In the genomic region with DNA sequence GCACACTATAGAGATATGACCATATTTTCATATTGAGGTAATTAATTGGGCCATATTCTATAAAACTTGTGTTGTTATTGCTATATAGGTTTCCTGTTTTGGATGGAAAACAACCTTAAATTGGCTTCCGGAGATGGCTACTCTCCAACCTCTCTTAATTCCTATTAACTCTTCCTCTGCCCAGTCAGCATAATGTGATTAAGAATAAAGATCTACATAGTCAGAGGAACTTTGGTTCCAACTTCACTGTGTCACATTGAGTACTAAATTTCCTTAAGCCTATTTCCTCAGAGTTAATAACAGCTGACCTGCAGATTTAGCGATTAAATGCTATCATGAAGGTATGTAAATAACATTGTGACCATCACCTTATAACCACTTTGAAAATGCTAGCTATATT, we compare ENCODE assay signal across 24 cellular contexts.
DNase-seq lines count a peak whose midpoint lies in the region; ATAC-seq, FAIRE-seq and TF ChIP-seq lines count a peak whose summit lies in the region.
"Had no signal": no experiment of that assay in that cellular context is flagged by ENCODE, and none has a peak within 500 bp of the region (broad histone marks: within the 10 kb centered on the region; RNA-seq: fewer than 3 reads in every experiment).

No MANE protein-coding gene starts in this region.

- H3K4me1 Mint-ChIP-seq in natural killer cell treated with Interleukin-12 subunit alpha and Interleukin-12 subunit beta and Interleukin-15 and Interleukin-18, amount 100 ng/mL, for 72 hours (ENCODE audit: low read depth in 2 of 2), result no peaks in the 10 kb centered on the region
- H3K4me1 Mint-ChIP-seq: CD14-positive monocyte; CD4-positive, alpha-beta memory T cell; CD4-positive, CD25-positive, alpha-beta regulatory T cell; CD8-positive, alpha-beta memory T cell had no signal

- H3K9me3 ChIP-seq in A549, result no peaks in the 10 kb centered on the region
- no peaks in the 10 kb centered on the region for H3K9me3 ChIP-seq in IMR-90 (ENCODE audit: control insufficient read depth, insufficient read depth, low read length)
- H3K9me3 ChIP-seq: BE2C, BLaER1 had no signal

- H3K4me1 ChIP-seq in A549, result peaks cover 4% of the 10 kb centered on the region; the same call in 2 of the 3 replicates
- H3K4me1 ChIP-seq in IMR-90 (ENCODE audit: control insufficient read depth, insufficient read depth, low read length), result no peaks in the 10 kb centered on the region; the same call in 1 of the 2 replicates
- H3K4me1 ChIP-seq: BE2C, BLaER1 had no signal

- ATAC-seq in A549, result no peak
- no peak for ATAC-seq in IMR-90 (ENCODE audit: low read depth)
- ATAC-seq in natural killer cell treated with Interleukin-12 subunit alpha and Interleukin-12 subunit beta and Interleukin-15 and Interleukin-18, amount 100 ng/mL, for 72 hours, result no peak
- ATAC-seq: GM12878 had no signal

- H3K9me1 ChIP-seq in IMR-90 (ENCODE audit: insufficient read depth, low read length), result no peaks in the 10 kb centered on the region

- no peak overlapping the region for H3K23ac ChIP-seq in IMR-90 (ENCODE audit: low read depth, low read length)

- no peak overlapping the region for H4K5ac ChIP-seq in IMR-90 (ENCODE audit: low read depth, low read length)

- POLR2A ChIA-PET in A549 (lab: Yijun Ruan, JAX) (no interaction called here), IMR-90 (lab: Charles Lee; ENCODE audit: unreplicated experiment) (no interaction called here)

- DNase-seq in A549 (ENCODE audit: low read depth in 1 of 2, low spot score in 1 of 2) (no peak), IMR-90 (no peak), NCI-H82 treated with DMSO at 0.1 percent for 48 hours (lab: John Stamatoyannopoulos, UW; ENCODE audit: unreplicated experiment) (peak; percentile 45), 8988T (no peak)
- DNase-seq in natural killer cell treated with Interleukin-12 subunit alpha and Interleukin-12 subunit beta and Interleukin-15 and Interleukin-18, amount 100 ng/mL, for 72 hours (ENCODE audit: low spot score), result no peak
- DNase-seq: ACHN; BE2C; C1 segment of cervical spinal cord; CD4-positive, alpha-beta memory T cell; CD4-positive, CD25-positive, alpha-beta regulatory T cell; CD8-positive, alpha-beta memory T cell; COR-L47; DMS 273 treated with DMSO at 0.1 percent for 48 hours; DMS153; DMS53; DMS79; DND-41; EL; GDM1 had no signal

- H3K79me1 ChIP-seq in IMR-90 (ENCODE audit: low read depth in 1 of 2, low read length in 2 of 2), result peaks cover 24 to 55% of the 10 kb centered on the region in 2 experiments; a peak in 3 of 4 replicates

- no peak overlapping the region for H4K8ac ChIP-seq in IMR-90 (ENCODE audit: low read depth in 2 of 2, low read length in 2 of 2)

- H3K4me3 Mint-ChIP-seq in natural killer cell treated with Interleukin-12 subunit alpha and Interleukin-12 subunit beta and Interleukin-15 and Interleukin-18, amount 100 ng/mL, for 72 hours, result no peak overlapping the region
- H3K4me3 Mint-ChIP-seq: CD14-positive monocyte; CD4-positive, alpha-beta memory T cell; CD4-positive, CD25-positive, alpha-beta regulatory T cell; CD8-positive, alpha-beta memory T cell had no signal

- H4K91ac ChIP-seq in IMR-90 (ENCODE audit: insufficient read depth, low read depth, low read length), result no peak overlapping the region

- H3K14ac ChIP-seq in IMR-90 (replicated peaks; ENCODE audit: low read depth, low read length), result no peak overlapping the region

- H3K4ac ChIP-seq in IMR-90 (ENCODE audit: low read depth, low read length), result no peak overlapping the region

- no peak overlapping the region for H2BK15ac ChIP-seq in IMR-90 (ENCODE audit: low read depth, low read length)

- no peak overlapping the region for H2AK9ac ChIP-seq in IMR-90 (replicated peaks; ENCODE audit: low read depth, low read length, poor library complexity)

- no peak overlapping the region for H2AK5ac ChIP-seq in IMR-90 (ENCODE audit: low read depth, low read length)

- CTCF ChIA-PET in A549 (lab: Yijun Ruan, JAX) (no interaction called here), IMR-90 (lab: Yijun Ruan, JAX) (no interaction called here)

- TF ChIP-seq POLR2A in A549 (IDR thresholded peaks at IDR 0.05; ENCODE audit: low read length), result no peak
- TF ChIP-seq POLR2A in IMR-90 (IDR thresholded peaks at IDR 0.05; ENCODE audit: low read depth, low read length), result no peak

- H2AFZ ChIP-seq in IMR-90 (replicated peaks; ENCODE audit: low read length, poor library complexity), result no peak overlapping the region

- H3K4me2 ChIP-seq in A549, result no peak overlapping the region
- H3K4me2 ChIP-seq in IMR-90 (ENCODE audit: low read depth, low read length), result no peak overlapping the region
- H3K4me2 ChIP-seq: BLaER1 had no signal

- H3K9ac ChIP-seq in IMR-90 (ENCODE audit: low read depth, low read length), result no peak overlapping the region
- H3K9ac ChIP-seq: BLaER1 had no signal

- dilution Hi-C loops in IMR-90 (cut with HindIII; ENCODE audit: low sequenced_read_pairs, unreplicated experiment), result no loop called here

- 95% methylated on average over 2 of the region's 2 CpGs for WGBS in A549 (ENCODE audit: missing lambda C conversion rate)
- no CpG with 5 or more reads among the region's 2 CpGs for WGBS in IMR-90 (ENCODE audit: extremely low coverage in 2 of 2, insufficient read length in 1 of 2), 2 experiments

- H2BK5ac ChIP-seq in IMR-90 (ENCODE audit: low read depth, low read length, poor library complexity, severe bottlenecking), result no peak overlapping the region

- H3K27me3 ChIP-seq in IMR-90 (ENCODE audit: control insufficient read depth, insufficient read depth, low read length), result no peaks in the 10 kb centered on the region
- H3K27me3 ChIP-seq: BE2C, BLaER1 had no signal

- TF ChIP-seq RAD21 in A549 (conservative IDR thresholded peaks at IDR 0.05 in 1 of 2, IDR thresholded peaks at IDR 0.05 in 1 of 2) (no peak), IMR-90 (IDR thresholded peaks at IDR 0.05; ENCODE audit: low read length) (no peak)

- TF ChIP-seq EP300 in A549 (IDR thresholded peaks at IDR 0.05), result no peak

- TF ChIP-seq CTCF in A549 (IDR thresholded peaks at IDR 0.05) (no peak), IMR-90 (conservative IDR thresholded peaks at IDR 0.05; ENCODE audit: low read depth, low read length) (no peak)

- no peaks in the 10 kb centered on the region for H3K36me3 Mint-ChIP-seq in natural killer cell treated with Interleukin-12 subunit alpha and Interleukin-12 subunit beta and Interleukin-15 and Interleukin-18, amount 100 ng/mL, for 72 hours
- H3K36me3 Mint-ChIP-seq: CD14-positive monocyte; CD4-positive, alpha-beta memory T cell; CD4-positive, CD25-positive, alpha-beta regulatory T cell; CD8-positive, alpha-beta memory T cell had no signal

- H4K20me1 ChIP-seq in IMR-90 (ENCODE audit: insufficient read depth, low read length), result peaks cover 20% of the 10 kb centered on the region; the same call in 1 of the 2 replicates
- H4K20me1 ChIP-seq: BLaER1 had no signal

- H3K27me3 Mint-ChIP-seq in natural killer cell treated with Interleukin-12 subunit alpha and Interleukin-12 subunit beta and Interleukin-15 and Interleukin-18, amount 100 ng/mL, for 72 hours, result peaks cover 0 to 10% of the 10 kb centered on the region in 2 donors

- no peaks in the 10 kb centered on the region for H3K36me3 ChIP-seq in IMR-90 (ENCODE audit: control insufficient read depth, insufficient read depth, low read length)
- H3K36me3 ChIP-seq: BE2C, BLaER1 had no signal

- H3K9me3 Mint-ChIP-seq in natural killer cell treated with Interleukin-12 subunit alpha and Interleukin-12 subunit beta and Interleukin-15 and Interleukin-18, amount 100 ng/mL, for 72 hours, result no peaks in the 10 kb centered on the region
- H3K9me3 Mint-ChIP-seq: CD4-positive, CD25-positive, alpha-beta regulatory T cell; CD8-positive, alpha-beta memory T cell had no signal

- no TSS peak for BruUV-seq in IMR-90 (replicated peaks; lab: Mats Ljungman, UMichigan)

- no peak overlapping the region for H3K27ac ChIP-seq in A549
- no peak overlapping the region for H3K27ac ChIP-seq in IMR-90 (ENCODE audit: insufficient read depth, low read length)
- H3K27ac ChIP-seq: BLaER1 had no signal

- intact Hi-C loops in IMR-90 (cut with micrococcal nuclease), result no loop called here

- H3K56ac ChIP-seq in IMR-90 (ENCODE audit: extremely low read depth, insufficient read depth, low read length), result no peak overlapping the region

- H3K27ac Mint-ChIP-seq in natural killer cell treated with Interleukin-12 subunit alpha and Interleukin-12 subunit beta and Interleukin-15 and Interleukin-18, amount 100 ng/mL, for 72 hours, result no peak overlapping the region
- H3K27ac Mint-ChIP-seq: CD14-positive monocyte; CD4-positive, alpha-beta memory T cell; CD4-positive, CD25-positive, alpha-beta regulatory T cell; CD8-positive, alpha-beta memory T cell had no signal

- H2BK120ac ChIP-seq in IMR-90 (ENCODE audit: low read depth, low read length), result no peak overlapping the region

- H3K4me3 ChIP-seq in A549, result no peak overlapping the region
- no peak overlapping the region for H3K4me3 ChIP-seq in IMR-90 (ENCODE audit: insufficient read depth, low read depth, low read length)
- H3K4me3 ChIP-seq: BLaER1, GM12878 had no signal

- H2BK20ac ChIP-seq in IMR-90 (ENCODE audit: low read depth, low read length), result no peak overlapping the region

- in situ Hi-C loops in IMR-90 (cut with MboI; ENCODE audit: low sequenced_read_pairs), result no loop called here

- no peak for FAIRE-seq in A549 (lab: Jason Lieb, UNC)
- FAIRE-seq: GM12878, GM12892, GM18507 had no signal

- H3K18ac ChIP-seq in IMR-90 (ENCODE audit: low read depth, low read length), result no peak overlapping the region

TF ChIP-seq in A549, 52 proteins besides CTCF, POLR2A, EP300 and RAD21 (continues in another document):
- TF ChIP-seq MAFK (IDR thresholded peaks at IDR 0.05; ENCODE audit: partially characterized antibody), result peak; percentile 53

TF ChIP-seq in IMR-90, 13 proteins besides CTCF, POLR2A, EP300 and RAD21:
- peak; percentile 45; the same call in 1 of the 2 replicates for TF ChIP-seq MAFK (IDR thresholded peaks at IDR 0.05; ENCODE audit: low read depth, low read length)
- no peak for TF ChIP-seq CHD1 (IDR thresholded peaks at IDR 0.05; ENCODE audit: low read depth, low read length)
- TF ChIP-seq CEBPB (IDR thresholded peaks at IDR 0.05; ENCODE audit: low read depth, low read length), result no peak
